In genomic region chr20:45953672-45954071, GRCh38 we compare ENCODE assay signal across 17 cellular contexts. TPM values are rescaled to one million over a fixed set of nuclear protein-coding genes. Genes with fewer than 3 reads are reported as not detected.
"Had no signal": no experiment of that assay in that cellular context is flagged by ENCODE, and none has a peak within 500 bp of the region (broad histone marks: within the 10 kb centered on the region; RNA-seq: fewer than 3 reads in every experiment).

No MANE protein-coding gene starts in this region.

- H3K4me3 ChIP-seq: hepatocyte, tibial artery, uterus had no signal

- H3K27me3 ChIP-seq: hepatocyte, tibial artery, uterus had no signal

- DNase-seq: activated CD4-positive, alpha-beta T cell treated with anti-CD3 and anti-CD28 coated beads, Interleukin-2, amount 50 U/mL, for 1 hour; activated naive CD4-positive, alpha-beta T cell treated with Interleukin-2 at 50 U/mL for 16 hours; stimulated activated CD4-positive, alpha-beta T cell treated with anti-CD3 and anti-CD28 coated beads, Interleukin-12 subunit alpha, Interleukin-12 subunit beta, amount 100 ng/mL, for 4 hours; stimulated activated CD4-positive, alpha-beta T cell treated with anti-CD3 and anti-CD28 coated beads, Interleukin-2, amount 100 ng/mL, for 24 hours; stimulated activated naive CD4-positive, alpha-beta T cell; T-helper 1 cell; T1000; uterus had no signal

- H3K27me3 Mint-ChIP-seq: activated T-helper 17 cell treated with anti-CD3 and anti-CD28 coated beads, Interleukin-2, amount 50 U/mL, for 72 hours; natural killer cell treated with Interleukin-12 subunit alpha and Interleukin-12 subunit beta and Interleukin-15 and Interleukin-18, amount 100 ng/mL, for 72 hours had no signal

- H3K9me3 Mint-ChIP-seq: activated T-helper 17 cell treated with anti-CD3 and anti-CD28 coated beads, Interleukin-2, amount 50 U/mL, for 72 hours; natural killer cell treated with Interleukin-12 subunit alpha and Interleukin-12 subunit beta and Interleukin-15 and Interleukin-18, amount 100 ng/mL, for 72 hours had no signal

- H3K27ac ChIP-seq: hepatocyte, tibial artery, uterus had no signal

- H3K4me1 Mint-ChIP-seq: activated T-helper 17 cell treated with anti-CD3 and anti-CD28 coated beads, Interleukin-2, amount 50 U/mL, for 72 hours had no signal

- H3K4me3 Mint-ChIP-seq: activated T-helper 17 cell treated with anti-CD3 and anti-CD28 coated beads, Interleukin-2, amount 50 U/mL, for 72 hours; natural killer cell treated with Interleukin-12 subunit alpha and Interleukin-12 subunit beta and Interleukin-15 and Interleukin-18, amount 100 ng/mL, for 72 hours had no signal

- H3K36me3 ChIP-seq: uterus had no signal

- H3K9me3 ChIP-seq: tibial artery, uterus had no signal

- H3K4me2 ChIP-seq: hepatocyte had no signal

- H2AFZ ChIP-seq: hepatocyte had no signal

- H3K79me2 ChIP-seq: hepatocyte had no signal

- H3K27ac Mint-ChIP-seq: activated T-helper 17 cell treated with anti-CD3 and anti-CD28 coated beads, Interleukin-2, amount 50 U/mL, for 72 hours; natural killer cell treated with Interleukin-12 subunit alpha and Interleukin-12 subunit beta and Interleukin-15 and Interleukin-18, amount 100 ng/mL, for 72 hours had no signal

- H3K4me1 ChIP-seq: tibial artery, uterus had no signal

- FAIRE-seq: astrocyte, endometrium, keratinocyte had no signal

RNA-seq across cellular contexts. Expression of gene MMP9, which starts 55.0 kb away (rescaled TPM):
- total RNA-seq: activated CD8-positive, alpha-beta memory T cell treated with anti-CD3 and anti-CD28 coated beads for 36 hours; activated T-helper 17 cell treated with anti-CD3 and anti-CD28 coated beads, Interleukin-2, amount 50 U/mL, for 72 hours; pulmonary artery endothelial cell had no signal
